8 cellular contexts compared by ENCODE assay signal in genomic region chr1:92482665-92483441, GRCh38. TPM values are rescaled to one million over a fixed set of nuclear protein-coding genes. Genes with fewer than 3 reads are reported as not detected.
DNase-seq lines count a peak whose midpoint lies in the region; ATAC-seq and TF ChIP-seq lines count a peak whose summit lies in the region.

No MANE protein-coding gene starts in this region.

- peak; percentile 47 for DNase-seq in GM06990 (ENCODE audit: extremely low read depth, insufficient read length)
- DNase-seq in MM.1S = peak; percentile 49
- DNase-seq in stimulated activated CD4-positive, alpha-beta T cell treated with anti-CD3 and anti-CD28 coated beads, Interleukin-4, amount 100 ng/mL, for 4 hours = peak; percentile 36 to 40
- no peak for DNase-seq in NCI-H1436 treated with DMSO at 0.1 percent for 48 hours (lab: John Stamatoyannopoulos, UW)
- DNase-seq in ACHN = no peak

- no peaks in the 10 kb centered on the region for H3K9me3 Mint-ChIP-seq in activated T-helper 17 cell treated with anti-CD3 and anti-CD28 coated beads, Interleukin-2, amount 50 U/mL, for 72 hours

- TF ChIP-seq CTCF in GM06990 (IDR thresholded peaks at IDR 0.05; ENCODE audit: insufficient read depth, low read length, poor library complexity, severe bottlenecking) (no peak), MM.1S (IDR thresholded peaks at IDR 0.05; ENCODE audit: low read length) (no peak)

- peak overlapping the region; percentile 72 for H3K4me3 ChIP-seq in GM06990 (replicated peaks; ENCODE audit: low read depth, low read length)
- peak overlapping the region; percentile 92 for H3K4me3 ChIP-seq in MM.1S (ENCODE audit: low read length)
- peak overlapping the region; percentile 35 for H3K4me3 ChIP-seq in iPS-11a (ENCODE audit: low read depth, low read length)

- H3K9ac ChIP-seq in MM.1S (ENCODE audit: low read length) = peak overlapping the region; percentile 96

- H3K4me3 Mint-ChIP-seq in activated T-helper 17 cell treated with anti-CD3 and anti-CD28 coated beads, Interleukin-2, amount 50 U/mL, for 72 hours = peak overlapping the region; percentile 99

- peaks cover 76% of the 10 kb centered on the region for H3K36me3 Mint-ChIP-seq in activated T-helper 17 cell treated with anti-CD3 and anti-CD28 coated beads, Interleukin-2, amount 50 U/mL, for 72 hours (ENCODE audit: low read depth)

- H3K27me3 ChIP-seq in GM06990 (replicated peaks; ENCODE audit: control insufficient read depth, insufficient read depth, low read length) (no peaks in the 10 kb centered on the region), MM.1S (replicated peaks; ENCODE audit: insufficient read depth, low read length) (no peaks in the 10 kb centered on the region)

- no peak for ATAC-seq in activated T-helper 17 cell treated with anti-CD3 and anti-CD28 coated beads, Interleukin-2, amount 50 U/mL, for 72 hours (replicated peaks)
- no peak for ATAC-seq in GM21423 (IDR thresholded peaks at IDR 0.05; ENCODE audit: unreplicated experiment)

- H3K9me2 ChIP-seq in MM.1S (replicated peaks; ENCODE audit: insufficient read depth, low read length) = no peaks in the 10 kb centered on the region

- H3K4me1 ChIP-seq in MM.1S (ENCODE audit: low read length) = 0 out of 2 replicates have a peak, but pooled peaks cover 7% of the 10 kb centered on the region

- peaks cover 26% of the 10 kb centered on the region for H3K4me1 Mint-ChIP-seq in activated T-helper 17 cell treated with anti-CD3 and anti-CD28 coated beads, Interleukin-2, amount 50 U/mL, for 72 hours

- in situ Hi-C loops in ACHN (cut with HindIII; ENCODE audit: low pct_ligation_motif_present, low pct_unique_long_range_greater_than_20kb, low sequenced_read_pairs) = no loop called here

- H3K27ac Mint-ChIP-seq in activated T-helper 17 cell treated with anti-CD3 and anti-CD28 coated beads, Interleukin-2, amount 50 U/mL, for 72 hours = peak overlapping the region; percentile 98

- H2AFZ ChIP-seq in MM.1S (ENCODE audit: low read length) = peak overlapping the region; percentile 94

- peaks cover 27% of the 10 kb centered on the region for H3K79me2 ChIP-seq in MM.1S (ENCODE audit: low read length)

- peak overlapping the region; percentile 99; the same call in 1 of the 2 replicates for H3K27ac ChIP-seq in MM.1S (ENCODE audit: low read length)

- no peaks in the 10 kb centered on the region for H4K20me1 ChIP-seq in MM.1S (ENCODE audit: insufficient read depth, low read length)

- no peaks in the 10 kb centered on the region for H3K27me3 Mint-ChIP-seq in activated T-helper 17 cell treated with anti-CD3 and anti-CD28 coated beads, Interleukin-2, amount 50 U/mL, for 72 hours

- H3K9me3 ChIP-seq in MM.1S (replicated peaks; ENCODE audit: insufficient read depth, low read length) = no peaks in the 10 kb centered on the region

- peak overlapping the region; percentile 83 for H3K4me2 ChIP-seq in MM.1S (ENCODE audit: low read depth, low read length)

- peaks cover 3% of the 10 kb centered on the region for H3K36me3 ChIP-seq in GM06990 (ENCODE audit: control insufficient read depth, insufficient read depth, low read length)
- H3K36me3 ChIP-seq in MM.1S (replicated peaks; ENCODE audit: insufficient read depth, low read length) = no peaks in the 10 kb centered on the region

- peaks cover 37% of the 10 kb centered on the region for H3F3A ChIP-seq in MM.1S (ENCODE audit: insufficient read depth, low read length)

RNA-seq across cellular contexts. Expression of gene GFI1, which starts 3.9 kb away (rescaled TPM):
- 10 to 100 TPM; 33.0 to 38.6 TPM for total RNA-seq in activated T-helper 17 cell treated with anti-CD3 and anti-CD28 coated beads, Interleukin-2, amount 50 U/mL, for 72 hours

Comparison
In these comparisons a context has a peak if more than half of its experiments do, and no peak if none do; other contexts are left out.
1. DNase-seq: peak in GM06990 (single experiment), MM.1S (single experiment) and stimulated activated CD4-positive, alpha-beta T cell treated with anti-CD3 and anti-CD28 coated beads, Interleukin-4, amount 100 ng/mL, for 4 hours (2 of 2); none in NCI-H1436 treated with DMSO at 0.1 percent for 48 hours (single experiment) and ACHN (single experiment).
2. H3K4me3 ChIP-seq: peak in every context shown above with its lines; median percentile 92 in MM.1S; 72 in GM06990; 35 in iPS-11a.